1 cellular context compared by ENCODE assay signal in the genomic region with DNA sequence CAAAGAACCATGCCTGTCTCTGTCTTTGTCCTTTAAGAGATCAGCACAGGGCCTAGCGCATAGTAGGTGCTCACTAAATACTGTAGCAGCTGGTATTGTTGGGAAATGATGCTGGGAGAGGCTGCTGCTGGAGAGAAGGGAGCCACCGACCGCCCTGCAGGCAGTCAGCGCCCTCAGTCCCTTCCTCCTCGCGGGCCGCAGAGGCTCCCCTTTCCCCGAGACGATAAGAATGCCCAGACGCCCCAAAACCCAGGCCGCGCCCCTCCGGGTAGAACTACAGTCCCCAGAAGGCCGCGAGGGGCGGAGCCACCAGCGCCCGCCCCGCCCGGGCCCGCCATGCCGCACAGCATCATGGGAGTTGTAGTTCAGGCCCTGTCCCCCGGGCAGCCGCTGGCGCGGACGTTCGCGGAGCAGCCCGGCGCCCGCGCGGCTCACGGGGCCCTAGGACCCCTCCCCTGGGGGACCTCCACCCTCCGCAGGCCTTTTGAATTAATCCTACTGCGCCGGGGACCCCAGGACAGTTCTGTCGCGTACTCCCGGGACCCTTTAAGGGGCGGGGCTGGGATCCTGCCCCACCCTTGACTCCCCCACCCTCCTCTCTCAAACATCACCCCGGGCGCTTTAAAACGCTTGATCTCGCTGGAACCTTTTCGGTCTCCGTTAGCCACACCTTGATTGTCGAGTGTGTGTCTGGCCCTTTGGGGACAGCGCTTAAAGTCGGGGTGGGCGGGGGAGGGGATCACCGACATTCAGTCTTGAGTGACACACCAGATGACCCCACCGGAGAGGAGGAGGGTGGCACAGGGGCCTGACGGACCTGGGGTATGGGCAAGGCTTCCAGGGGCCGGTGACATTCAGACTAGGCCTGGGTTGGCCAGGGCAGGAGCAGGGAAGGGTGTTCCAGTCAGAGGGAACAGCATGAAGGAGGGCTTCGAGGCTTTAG.
TF ChIP-seq lines count a peak whose summit lies in the region.

No MANE protein-coding gene starts in this region.

TF ChIP-seq in HepG2, 621 proteins besides CTCF, POLR2A, EP300 and RAD21 (continued from another document and continues in another):
- TF ChIP-seq ATM (IDR thresholded peaks at IDR 0.05; ENCODE audit: borderline replicate concordance), result no peak
- no peak for TF ChIP-seq NR2F1 (CRISPR knock-in tag; IDR thresholded peaks at IDR 0.05)
- TF ChIP-seq NR2C2 (CRISPR knock-in tag; IDR thresholded peaks at IDR 0.05; ENCODE audit: borderline replicate concordance), result peak; percentile 57; the same call in 1 of the 2 replicates
- TF ChIP-seq, protein P1, sequence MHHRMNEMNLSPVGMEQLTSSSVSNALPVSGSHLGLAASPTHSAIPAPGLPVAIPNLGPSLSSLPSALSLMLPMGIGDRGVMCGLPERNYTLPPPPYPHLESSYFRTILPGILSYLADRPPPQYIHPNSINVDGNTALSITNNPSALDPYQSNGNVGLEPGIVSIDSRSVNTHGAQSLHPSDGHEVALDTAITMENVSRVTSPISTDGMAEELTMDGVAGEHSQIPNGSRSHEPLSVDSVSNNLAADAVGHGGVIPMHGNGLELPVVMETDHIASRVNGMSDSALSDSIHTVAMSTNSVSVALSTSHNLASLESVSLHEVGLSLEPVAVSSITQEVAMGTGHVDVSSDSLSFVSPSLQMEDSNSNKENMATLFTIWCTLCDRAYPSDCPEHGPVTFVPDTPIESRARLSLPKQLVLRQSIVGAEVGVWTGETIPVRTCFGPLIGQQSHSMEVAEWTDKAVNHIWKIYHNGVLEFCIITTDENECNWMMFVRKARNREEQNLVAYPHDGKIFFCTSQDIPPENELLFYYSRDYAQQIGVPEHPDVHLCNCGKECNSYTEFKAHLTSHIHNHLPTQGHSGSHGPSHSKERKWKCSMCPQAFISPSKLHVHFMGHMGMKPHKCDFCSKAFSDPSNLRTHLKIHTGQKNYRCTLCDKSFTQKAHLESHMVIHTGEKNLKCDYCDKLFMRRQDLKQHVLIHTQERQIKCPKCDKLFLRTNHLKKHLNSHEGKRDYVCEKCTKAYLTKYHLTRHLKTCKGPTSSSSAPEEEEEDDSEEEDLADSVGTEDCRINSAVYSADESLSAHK (CRISPR knock-in tag; IDR thresholded peaks at IDR 0.05; ENCODE audit: borderline replicate concordance), result no peak
- TF ChIP-seq, protein P2, sequence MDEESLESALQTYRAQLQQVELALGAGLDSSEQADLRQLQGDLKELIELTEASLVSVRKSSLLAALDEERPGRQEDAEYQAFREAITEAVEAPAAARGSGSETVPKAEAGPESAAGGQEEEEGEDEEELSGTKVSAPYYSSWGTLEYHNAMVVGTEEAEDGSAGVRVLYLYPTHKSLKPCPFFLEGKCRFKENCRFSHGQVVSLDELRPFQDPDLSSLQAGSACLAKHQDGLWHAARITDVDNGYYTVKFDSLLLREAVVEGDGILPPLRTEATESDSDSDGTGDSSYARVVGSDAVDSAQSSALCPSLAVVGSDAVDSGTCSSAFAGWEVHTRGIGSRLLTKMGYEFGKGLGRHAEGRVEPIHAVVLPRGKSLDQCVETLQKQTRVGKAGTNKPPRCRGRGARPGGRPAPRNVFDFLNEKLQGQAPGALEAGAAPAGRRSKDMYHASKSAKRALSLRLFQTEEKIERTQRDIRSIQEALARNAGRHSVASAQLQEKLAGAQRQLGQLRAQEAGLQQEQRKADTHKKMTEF (CRISPR knock-in tag; IDR thresholded peaks at IDR 0.05), result 0 out of 2 replicates have a peak, but pooled peaks have one; percentile 31
- no peak for TF ChIP-seq ZNF296 (CRISPR knock-in tag; conservative IDR thresholded peaks at IDR 0.05)
- no peak for TF ChIP-seq ZBTB7A (CRISPR knock-in tag; IDR thresholded peaks at IDR 0.05)
- no peak for TF ChIP-seq TCF7L2 (IDR thresholded peaks at IDR 0.05; ENCODE audit: low read depth, low read length)
- TF ChIP-seq KLF6 (CRISPR knock-in tag; IDR thresholded peaks at IDR 0.05), result no peak
- TF ChIP-seq ZNF333 (CRISPR knock-in tag; IDR thresholded peaks at IDR 0.05; ENCODE audit: borderline replicate concordance), result no peak
- TF ChIP-seq ZNF616 (CRISPR knock-in tag; IDR thresholded peaks at IDR 0.05; ENCODE audit: low read depth), result no peak
- no peak for TF ChIP-seq ZNF138 (CRISPR knock-in tag; IDR thresholded peaks at IDR 0.05; ENCODE audit: low read depth)
- no peak for TF ChIP-seq MTF1 (CRISPR knock-in tag; IDR thresholded peaks at IDR 0.05)
- TF ChIP-seq, protein P3, sequence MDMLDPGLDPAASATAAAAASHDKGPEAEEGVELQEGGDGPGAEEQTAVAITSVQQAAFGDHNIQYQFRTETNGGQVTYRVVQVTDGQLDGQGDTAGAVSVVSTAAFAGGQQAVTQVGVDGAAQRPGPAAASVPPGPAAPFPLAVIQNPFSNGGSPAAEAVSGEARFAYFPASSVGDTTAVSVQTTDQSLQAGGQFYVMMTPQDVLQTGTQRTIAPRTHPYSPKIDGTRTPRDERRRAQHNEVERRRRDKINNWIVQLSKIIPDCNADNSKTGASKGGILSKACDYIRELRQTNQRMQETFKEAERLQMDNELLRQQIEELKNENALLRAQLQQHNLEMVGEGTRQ (IDR thresholded peaks at IDR 0.05; ENCODE audit: low read depth, low read length), result no peak
- TF ChIP-seq, protein P3 (CRISPR knock-in tag; IDR thresholded peaks at IDR 0.05; ENCODE audit: borderline replicate concordance), result no peak
- TF ChIP-seq ZNF660 (CRISPR knock-in tag; IDR thresholded peaks at IDR 0.05; ENCODE audit: borderline replicate concordance, low read depth), result no peak
- peak; percentile 65 for TF ChIP-seq CREM (IDR thresholded peaks at IDR 0.05)
- no peak for TF ChIP-seq CREM (CRISPR knock-in tag; IDR thresholded peaks at IDR 0.05)
- peak; percentile 83 for TF ChIP-seq ZNF501 (CRISPR knock-in tag; IDR thresholded peaks at IDR 0.05)
- TF ChIP-seq ZMYM4 (CRISPR knock-in tag; IDR thresholded peaks at IDR 0.05), result no peak
- TF ChIP-seq, protein P4, sequence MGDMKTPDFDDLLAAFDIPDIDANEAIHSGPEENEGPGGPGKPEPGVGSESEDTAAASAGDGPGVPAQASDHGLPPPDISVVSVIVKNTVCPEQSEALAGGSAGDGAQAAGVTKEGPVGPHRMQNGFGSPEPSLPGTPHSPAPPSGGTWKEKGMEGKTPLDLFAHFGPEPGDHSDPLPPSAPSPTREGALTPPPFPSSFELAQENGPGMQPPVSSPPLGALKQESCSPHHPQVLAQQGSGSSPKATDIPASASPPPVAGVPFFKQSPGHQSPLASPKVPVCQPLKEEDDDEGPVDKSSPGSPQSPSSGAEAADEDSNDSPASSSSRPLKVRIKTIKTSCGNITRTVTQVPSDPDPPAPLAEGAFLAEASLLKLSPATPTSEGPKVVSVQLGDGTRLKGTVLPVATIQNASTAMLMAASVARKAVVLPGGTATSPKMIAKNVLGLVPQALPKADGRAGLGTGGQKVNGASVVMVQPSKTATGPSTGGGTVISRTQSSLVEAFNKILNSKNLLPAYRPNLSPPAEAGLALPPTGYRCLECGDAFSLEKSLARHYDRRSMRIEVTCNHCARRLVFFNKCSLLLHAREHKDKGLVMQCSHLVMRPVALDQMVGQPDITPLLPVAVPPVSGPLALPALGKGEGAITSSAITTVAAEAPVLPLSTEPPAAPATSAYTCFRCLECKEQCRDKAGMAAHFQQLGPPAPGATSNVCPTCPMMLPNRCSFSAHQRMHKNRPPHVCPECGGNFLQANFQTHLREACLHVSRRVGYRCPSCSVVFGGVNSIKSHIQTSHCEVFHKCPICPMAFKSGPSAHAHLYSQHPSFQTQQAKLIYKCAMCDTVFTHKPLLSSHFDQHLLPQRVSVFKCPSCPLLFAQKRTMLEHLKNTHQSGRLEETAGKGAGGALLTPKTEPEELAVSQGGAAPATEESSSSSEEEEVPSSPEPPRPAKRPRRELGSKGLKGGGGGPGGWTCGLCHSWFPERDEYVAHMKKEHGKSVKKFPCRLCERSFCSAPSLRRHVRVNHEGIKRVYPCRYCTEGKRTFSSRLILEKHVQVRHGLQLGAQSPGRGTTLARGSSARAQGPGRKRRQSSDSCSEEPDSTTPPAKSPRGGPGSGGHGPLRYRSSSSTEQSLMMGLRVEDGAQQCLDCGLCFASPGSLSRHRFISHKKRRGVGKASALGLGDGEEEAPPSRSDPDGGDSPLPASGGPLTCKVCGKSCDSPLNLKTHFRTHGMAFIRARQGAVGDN (CRISPR knock-in tag; IDR thresholded peaks at IDR 0.05), result peak; percentile 44; the same call in 1 of the 2 replicates
- no peak for TF ChIP-seq ZNF564 (CRISPR knock-in tag; IDR thresholded peaks at IDR 0.05)
- TF ChIP-seq ZSCAN31 (CRISPR knock-in tag; IDR thresholded peaks at IDR 0.05; ENCODE audit: low read depth), result no peak
- no peak for TF ChIP-seq ZNF713 (CRISPR knock-in tag; IDR thresholded peaks at IDR 0.05)
- TF ChIP-seq TBP (CRISPR knock-in tag; IDR thresholded peaks at IDR 0.05), result no peak
- no peak for TF ChIP-seq ZNF124 (CRISPR knock-in tag; IDR thresholded peaks at IDR 0.05)
- TF ChIP-seq FOXC1 (CRISPR knock-in tag; IDR thresholded peaks at IDR 0.05; ENCODE audit: borderline replicate concordance), result no peak; the same call in 1 of the 2 replicates
- TF ChIP-seq SIX1 (CRISPR knock-in tag; IDR thresholded peaks at IDR 0.05; ENCODE audit: borderline replicate concordance), result no peak
- no peak for TF ChIP-seq ZNF337 (CRISPR knock-in tag; IDR thresholded peaks at IDR 0.05; ENCODE audit: borderline replicate concordance, low read depth)
- TF ChIP-seq HOXA7 (CRISPR knock-in tag; IDR thresholded peaks at IDR 0.05), result no peak
- no peak for TF ChIP-seq GPN1 (CRISPR knock-in tag; IDR thresholded peaks at IDR 0.05; ENCODE audit: borderline replicate concordance)
- TF ChIP-seq, protein P5, sequence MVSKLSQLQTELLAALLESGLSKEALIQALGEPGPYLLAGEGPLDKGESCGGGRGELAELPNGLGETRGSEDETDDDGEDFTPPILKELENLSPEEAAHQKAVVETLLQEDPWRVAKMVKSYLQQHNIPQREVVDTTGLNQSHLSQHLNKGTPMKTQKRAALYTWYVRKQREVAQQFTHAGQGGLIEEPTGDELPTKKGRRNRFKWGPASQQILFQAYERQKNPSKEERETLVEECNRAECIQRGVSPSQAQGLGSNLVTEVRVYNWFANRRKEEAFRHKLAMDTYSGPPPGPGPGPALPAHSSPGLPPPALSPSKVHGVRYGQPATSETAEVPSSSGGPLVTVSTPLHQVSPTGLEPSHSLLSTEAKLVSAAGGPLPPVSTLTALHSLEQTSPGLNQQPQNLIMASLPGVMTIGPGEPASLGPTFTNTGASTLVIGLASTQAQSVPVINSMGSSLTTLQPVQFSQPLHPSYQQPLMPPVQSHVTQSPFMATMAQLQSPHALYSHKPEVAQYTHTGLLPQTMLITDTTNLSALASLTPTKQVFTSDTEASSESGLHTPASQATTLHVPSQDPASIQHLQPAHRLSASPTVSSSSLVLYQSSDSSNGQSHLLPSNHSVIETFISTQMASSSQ (IDR thresholded peaks at IDR 0.05; ENCODE audit: low read depth), result no peak
- TF ChIP-seq, protein P5 (CRISPR knock-in tag; IDR thresholded peaks at IDR 0.05; ENCODE audit: borderline replicate concordance), result no peak
- no peak for TF ChIP-seq ZFP62 (CRISPR knock-in tag; IDR thresholded peaks at IDR 0.05)
- TF ChIP-seq, protein P6, sequence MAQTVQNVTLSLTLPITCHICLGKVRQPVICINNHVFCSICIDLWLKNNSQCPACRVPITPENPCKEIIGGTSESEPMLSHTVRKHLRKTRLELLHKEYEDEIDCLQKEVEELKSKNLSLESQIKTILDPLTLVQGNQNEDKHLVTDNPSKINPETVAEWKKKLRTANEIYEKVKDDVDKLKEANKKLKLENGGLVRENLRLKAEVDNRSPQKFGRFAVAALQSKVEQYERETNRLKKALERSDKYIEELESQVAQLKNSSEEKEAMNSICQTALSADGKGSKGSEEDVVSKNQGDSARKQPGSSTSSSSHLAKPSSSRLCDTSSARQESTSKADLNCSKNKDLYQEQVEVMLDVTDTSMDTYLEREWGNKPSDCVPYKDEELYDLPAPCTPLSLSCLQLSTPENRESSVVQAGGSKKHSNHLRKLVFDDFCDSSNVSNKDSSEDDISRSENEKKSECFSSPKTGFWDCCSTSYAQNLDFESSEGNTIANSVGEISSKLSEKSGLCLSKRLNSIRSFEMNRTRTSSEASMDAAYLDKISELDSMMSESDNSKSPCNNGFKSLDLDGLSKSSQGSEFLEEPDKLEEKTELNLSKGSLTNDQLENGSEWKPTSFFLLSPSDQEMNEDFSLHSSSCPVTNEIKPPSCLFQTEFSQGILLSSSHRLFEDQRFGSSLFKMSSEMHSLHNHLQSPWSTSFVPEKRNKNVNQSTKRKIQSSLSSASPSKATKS (CRISPR knock-in tag; IDR thresholded peaks at IDR 0.05), result no peak
- peak; percentile 100 for TF ChIP-seq THAP11 (CRISPR knock-in tag; IDR thresholded peaks at IDR 0.05)
- TF ChIP-seq ZNF530 (CRISPR knock-in tag; IDR thresholded peaks at IDR 0.05; ENCODE audit: low read depth), result no peak
- TF ChIP-seq ZFY (CRISPR knock-in tag; IDR thresholded peaks at IDR 0.05), result peak; percentile 81
- TF ChIP-seq, protein P7, sequence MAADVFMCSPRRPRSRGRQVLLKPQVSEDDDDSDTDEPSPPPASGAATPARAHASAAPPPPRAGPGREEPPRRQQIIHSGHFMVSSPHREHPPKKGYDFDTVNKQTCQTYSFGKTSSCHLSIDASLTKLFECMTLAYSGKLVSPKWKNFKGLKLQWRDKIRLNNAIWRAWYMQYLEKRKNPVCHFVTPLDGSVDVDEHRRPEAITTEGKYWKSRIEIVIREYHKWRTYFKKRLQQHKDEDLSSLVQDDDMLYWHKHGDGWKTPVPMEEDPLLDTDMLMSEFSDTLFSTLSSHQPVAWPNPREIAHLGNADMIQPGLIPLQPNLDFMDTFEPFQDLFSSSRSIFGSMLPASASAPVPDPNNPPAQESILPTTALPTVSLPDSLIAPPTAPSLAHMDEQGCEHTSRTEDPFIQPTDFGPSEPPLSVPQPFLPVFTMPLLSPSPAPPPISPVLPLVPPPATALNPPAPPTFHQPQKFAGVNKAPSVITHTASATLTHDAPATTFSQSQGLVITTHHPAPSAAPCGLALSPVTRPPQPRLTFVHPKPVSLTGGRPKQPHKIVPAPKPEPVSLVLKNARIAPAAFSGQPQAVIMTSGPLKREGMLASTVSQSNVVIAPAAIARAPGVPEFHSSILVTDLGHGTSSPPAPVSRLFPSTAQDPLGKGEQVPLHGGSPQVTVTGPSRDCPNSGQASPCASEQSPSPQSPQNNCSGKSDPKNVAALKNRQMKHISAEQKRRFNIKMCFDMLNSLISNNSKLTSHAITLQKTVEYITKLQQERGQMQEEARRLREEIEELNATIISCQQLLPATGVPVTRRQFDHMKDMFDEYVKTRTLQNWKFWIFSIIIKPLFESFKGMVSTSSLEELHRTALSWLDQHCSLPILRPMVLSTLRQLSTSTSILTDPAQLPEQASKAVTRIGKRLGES (CRISPR knock-in tag; IDR thresholded peaks at IDR 0.05; ENCODE audit: borderline replicate concordance), result no peak
